1 cellular context compared by ENCODE assay signal in genomic region chr9:136673088-136673969, GRCh38.
TF ChIP-seq lines count a peak whose summit lies in the region.

No MANE protein-coding gene starts in this region.

TF ChIP-seq in endothelial cell of umbilical vein, 7 proteins besides CTCF, POLR2A, EP300 and RAD21:
- TF ChIP-seq JUN (IDR thresholded peaks at IDR 0.05; ENCODE audit: borderline replicate concordance, insufficient read depth, insufficient read length, low read depth) (no peak), GATA2 (IDR thresholded peaks at IDR 0.05; ENCODE audit: insufficient read depth, insufficient read length, low read depth, low read length) (no peak), POLR2AphosphoS5 (IDR thresholded peaks at IDR 0.05; ENCODE audit: insufficient read depth, low read depth, low read length) (peak; percentile 98)
